In the genomic region with DNA sequence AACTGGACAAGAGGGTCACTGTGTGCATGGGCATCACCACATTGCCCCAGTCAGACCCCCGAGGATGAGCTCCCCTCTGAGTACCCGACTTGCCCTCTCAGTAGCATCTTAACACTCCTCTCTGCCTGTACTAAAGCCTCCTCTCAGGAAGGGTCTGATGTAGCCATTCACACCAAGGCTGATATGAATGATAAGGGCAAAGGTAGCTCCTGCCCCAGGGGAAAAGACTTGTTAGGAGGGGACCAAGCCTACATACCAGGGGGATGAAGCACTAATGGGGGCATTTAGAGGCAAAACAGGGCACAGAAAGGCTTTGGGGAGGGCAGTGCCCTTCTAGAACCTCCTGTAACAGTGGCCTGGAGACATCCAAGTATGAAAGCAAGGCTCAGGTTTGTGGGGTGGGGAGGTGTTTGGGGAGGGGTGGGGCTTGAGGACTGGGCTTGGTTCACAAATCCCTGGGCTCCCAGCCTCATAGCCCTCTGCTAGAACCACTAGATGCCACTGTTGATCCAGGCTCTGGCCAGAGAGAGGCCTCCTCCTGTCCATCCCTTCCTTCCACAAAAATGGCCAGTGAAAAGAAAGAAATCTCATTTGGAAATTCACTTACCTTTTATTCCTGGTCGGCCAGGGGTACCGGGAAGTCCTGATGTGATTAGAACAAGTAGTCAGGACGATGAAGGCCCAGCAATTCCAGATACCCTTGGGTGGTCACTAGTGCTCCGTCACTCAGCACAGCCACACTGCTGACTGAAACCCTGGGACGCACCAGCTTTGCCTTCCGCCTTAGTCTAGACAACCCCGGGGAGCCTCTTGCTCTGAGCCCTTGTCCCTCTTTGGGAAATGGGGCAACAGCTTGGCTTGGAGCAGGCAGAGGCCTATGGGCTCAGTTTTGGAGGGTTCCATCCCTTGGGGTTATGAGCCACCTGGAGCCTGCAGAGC, we compare ENCODE assay signal across 8 cellular contexts.
DNase-seq lines count a peak whose midpoint lies in the region; ATAC-seq and FAIRE-seq lines count a peak whose summit lies in the region.
"Had no signal": no experiment of that assay in that cellular context is flagged by ENCODE, and none has a peak within 500 bp of the region (broad histone marks: within the 10 kb centered on the region; RNA-seq: fewer than 3 reads in every experiment).

No MANE protein-coding gene starts in this region.

- no peak for ATAC-seq in HG03432 (IDR thresholded peaks at IDR 0.05; ENCODE audit: unreplicated experiment)

- FAIRE-seq in HTR-8/SVneo (lab: Jason Lieb, UNC), result no peak

- peak; percentile 82 for DNase-seq in ELF-1 (ENCODE audit: low read depth, low spot score)
- DNase-seq in HTR-8/SVneo (ENCODE audit: insufficient read length, low spot score), result peak; percentile 68
- peak in 43 of 56 donors; percentile 7 to 83 (median 45) for DNase-seq in amygdala (lab: John Stamatoyannopoulos, UW)
- DNase-seq in hypothalamus (lab: John Stamatoyannopoulos, UW), result peak in 40 of 51 donors; percentile 7 to 73 (median 41)
- peak; percentile 71 for DNase-seq in stromal cell of bone marrow (ENCODE audit: low read depth)
- DNase-seq in NCI-H2107 treated with DMSO at 0.1 percent for 48 hours (lab: John Stamatoyannopoulos, UW; ENCODE audit: unreplicated experiment), result no peak
- DNase-seq: activated B cell treated with CpG ODN at 0.5 μM for 24 hours had no signal
